In the genomic region with DNA sequence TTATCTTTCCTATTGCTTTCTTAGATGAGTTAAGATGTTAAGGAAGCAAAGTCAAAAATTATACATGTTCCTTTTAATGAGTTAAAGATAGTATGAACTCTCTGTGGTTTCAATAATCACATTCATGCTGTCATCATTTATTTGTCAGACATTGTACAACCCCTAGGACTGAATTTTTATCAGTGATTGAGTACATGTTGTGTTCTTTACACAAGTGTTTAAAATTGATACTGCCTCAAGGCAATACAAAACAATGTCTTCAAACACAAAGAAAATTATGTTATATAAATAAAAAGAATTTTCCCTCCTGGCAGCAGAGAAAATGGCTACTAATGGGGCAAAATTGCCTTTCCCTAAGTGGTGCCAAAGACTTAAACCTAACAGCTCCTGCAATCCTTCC, we compare ENCODE assay signal across 9 cellular contexts. TPM values are rescaled to one million over a fixed set of nuclear protein-coding genes. Genes with fewer than 3 reads are reported as not detected.
"Had no signal": no experiment of that assay in that cellular context is flagged by ENCODE, and none has a peak within 500 bp of the region (broad histone marks: within the 10 kb centered on the region; RNA-seq: fewer than 3 reads in every experiment).

No MANE protein-coding gene starts in this region.

- H2AFZ ChIP-seq: GM23248 had no signal

- H3K4me1 ChIP-seq: HAP-1 had no signal

- ATAC-seq: HCT116, K562 had no signal

- H3K4me3 ChIP-seq: GM23248, HAP-1, K562 had no signal

- H3K9me3 ChIP-seq: HAP-1 had no signal

- H3K36me3 ChIP-seq: HAP-1 had no signal

- H3K9ac ChIP-seq: GM23248 had no signal

- DNase-seq: GM23248, GOT3, H7, HFFc6, IMR-90 had no signal

- H3K27ac ChIP-seq: GM23248 had no signal

RNA-seq across cellular contexts. Expression of a gene that starts 34.6 kb away (rescaled TPM):
- total RNA-seq: HT-29 had no signal
